In genomic region chr17:21017256-21017655, GRCh38 we compare ENCODE assay signal across 1 cellular context.
TF ChIP-seq lines count a peak whose summit lies in the region.

No MANE protein-coding gene starts in this region.

TF ChIP-seq in H1, 55 proteins besides CTCF, POLR2A, EP300 and RAD21:
- TF ChIP-seq POLR2AphosphoS5 (IDR thresholded peaks at IDR 0.05; ENCODE audit: low read depth, low read length) (peak; percentile 29; the same call in 1 of the 2 replicates), EGR1 (IDR thresholded peaks at IDR 0.05; ENCODE audit: borderline replicate concordance, low read depth, low read length) (no peak)
